16 cellular contexts compared by ENCODE assay signal in genomic region chr9:35552837-35553236, GRCh38. TPM values are rescaled to one million over a fixed set of nuclear protein-coding genes. Genes with fewer than 3 reads are reported as not detected.
A peak's percentile ranks its signal among the peaks of the same experiment; 100 is the strongest.
DNase-seq lines count a peak whose midpoint lies in the region; ATAC-seq, FAIRE-seq and TF ChIP-seq lines count a peak whose summit lies in the region.
"Had no signal": no experiment of that assay in that cellular context is flagged by ENCODE, and none has a peak within 500 bp of the region (broad histone marks: within the 10 kb centered on the region; RNA-seq: fewer than 3 reads in every experiment).

No MANE protein-coding gene starts in this region.

- TF ChIP-seq CTCF in heart left ventricle (IDR thresholded peaks at IDR 0.05): no peak
- no peak for TF ChIP-seq CTCF in brain microvascular endothelial cell (IDR thresholded peaks at IDR 0.05; ENCODE audit: low read depth, low read length, missing control alignments)
- no peak for TF ChIP-seq CTCF in pancreas (IDR thresholded peaks at IDR 0.05)
- no peak for TF ChIP-seq CTCF in WERI-Rb-1 (IDR thresholded peaks at IDR 0.05; ENCODE audit: low read depth, low read length)

- no peak overlapping the region for H3K27ac Mint-ChIP-seq in immature natural killer cell
- H3K27ac Mint-ChIP-seq: GM23338 had no signal

- in situ Hi-C loops in brain microvascular endothelial cell (cut with HindIII; ENCODE audit: low pct_ligation_motif_present, low sequenced_read_pairs): loop anchor here (5.0 kb wide), 1 partner anchor 76 kb away; no protein-coding TSS in a partner anchor

- H3K27me3 ChIP-seq in heart left ventricle: no peaks in the 10 kb centered on the region
- H3K27me3 ChIP-seq in brain microvascular endothelial cell (replicated peaks): no peaks in the 10 kb centered on the region
- no peaks in the 10 kb centered on the region for H3K27me3 ChIP-seq in pancreas
- no peaks in the 10 kb centered on the region for H3K27me3 ChIP-seq in aorta (ENCODE audit: control insufficient read depth in 1 of 2, insufficient read depth in 2 of 2, low read length in 1 of 2)
- no peaks in the 10 kb centered on the region for H3K27me3 ChIP-seq in WERI-Rb-1 (ENCODE audit: insufficient read depth, low read depth, severe bottlenecking)
- H3K27me3 ChIP-seq: upper lobe of right lung had no signal

- peak overlapping the region in 10 of 12 donors; percentile 2 to 77 (median 56) for H3K27ac ChIP-seq in heart left ventricle
- H3K27ac ChIP-seq in brain microvascular endothelial cell: peak overlapping the region; percentile 27
- H3K27ac ChIP-seq in pancreas: peak overlapping the region in 3 of 4 donors; percentile 9 to 55 (median 51)
- peak overlapping the region; percentile 9 to 18 for H3K27ac ChIP-seq in aorta (ENCODE audit: low read depth in 1 of 2, low read length in 2 of 2)
- no peak overlapping the region for H3K27ac ChIP-seq in WERI-Rb-1

- peaks cover 5 to 68% (median 46%) of the 10 kb centered on the region in 9 donors for H3K36me3 ChIP-seq in heart left ventricle
- H3K36me3 ChIP-seq in brain microvascular endothelial cell (replicated peaks): peaks cover 46% of the 10 kb centered on the region
- peaks cover 5 to 13% (median 6%) of the 10 kb centered on the region in 3 donors for H3K36me3 ChIP-seq in pancreas
- peaks cover 0 to 7% of the 10 kb centered on the region in 2 donors for H3K36me3 ChIP-seq in aorta (ENCODE audit: control insufficient read depth in 1 of 2, insufficient read depth in 2 of 2, low read length in 1 of 2)
- peaks cover 5% of the 10 kb centered on the region for H3K36me3 ChIP-seq in WERI-Rb-1

- H3K27me3 Mint-ChIP-seq in immature natural killer cell (ENCODE audit: low read depth in 3 of 3): peaks cover 0 to 3% (median 0%) of the 10 kb centered on the region in 3 donors

- H3K36me3 Mint-ChIP-seq in immature natural killer cell: peaks cover 0 to 4% (median 0%) of the 10 kb centered on the region in 3 donors

- intact Hi-C loops in heart left ventricle (cut with DNase I) (loop anchor here in 9 of 10 donors (2.0 to 10.0 kb wide), 12 partner anchors 41 to 658 kb away; partner anchors contain the start of genes ATOSB (in 5 of the 9) and RUSC2 (in 1 of the 9)), left ventricle myocardium superior (cut with micrococcal nuclease) (loop anchor here (5.0 kb wide), 2 partner anchors 61 to 76 kb away; partner anchors contain the start of gene RUSC2), pancreas (cut with DNase I) (no loop called here), aorta (cut with DNase I) (no loop called here)

- 66 to 79% (median 70%) methylated on average over 3 of the region's 3 CpGs for WGBS in heart left ventricle, 4 donors
- 65 to 69% methylated on average over 3 of the region's 3 CpGs for WGBS in pancreas, 2 donors
- 55 to 67% methylated on average over 3 of the region's 3 CpGs for WGBS in aorta, 2 donors

- H3K4me1 Mint-ChIP-seq in immature natural killer cell: no peaks in the 10 kb centered on the region
- H3K4me1 Mint-ChIP-seq: GM23338 had no signal

- TF ChIP-seq POLR2A in heart left ventricle (IDR thresholded peaks at IDR 0.05): no peak

- H3K4me1 ChIP-seq in heart left ventricle (peaks cover 0 to 55% (median 28%) of the 10 kb centered on the region in 12 donors), pancreas (peaks cover 5 to 9% (median 8%) of the 10 kb centered on the region in 3 donors), aorta (ENCODE audit: control insufficient read depth in 1 of 2, insufficient read depth in 2 of 2, low read length in 2 of 2) (peaks cover 3 to 4% of the 10 kb centered on the region in 2 donors)

- DNase-seq in heart left ventricle (no peak), left ventricle myocardium superior (no peak), brain microvascular endothelial cell (no peak), pancreas (no peak), aorta (no peak), immature natural killer cell (no peak), WERI-Rb-1 (no peak)
- DNase-seq: activated effector memory CD4-positive, alpha-beta T cell treated with Interleukin-2 at 50 U/mL for 16 hours; COR-L47; foreskin melanocyte; NCI-H226; SW 1271; upper lobe of right lung had no signal

- ATAC-seq in heart left ventricle (no peak), left ventricle myocardium superior (no peak), pancreas (no peak), aorta (ENCODE audit: low FRiP score) (no peak), GM18502 (IDR thresholded peaks at IDR 0.05; ENCODE audit: poor library complexity, unreplicated experiment) (no peak)

- H3K9me3 ChIP-seq in heart left ventricle (no peaks in the 10 kb centered on the region), pancreas (no peaks in the 10 kb centered on the region), aorta (ENCODE audit: control insufficient read depth, low read length) (no peaks in the 10 kb centered on the region), WERI-Rb-1 (ENCODE audit: severe bottlenecking) (no peaks in the 10 kb centered on the region)
- H3K9me3 ChIP-seq: upper lobe of right lung had no signal

- no peaks in the 10 kb centered on the region for H3K9me3 Mint-ChIP-seq in immature natural killer cell
- H3K9me3 Mint-ChIP-seq: GM23338 had no signal

- H3K4me3 ChIP-seq in heart left ventricle (no peak overlapping the region), brain microvascular endothelial cell (ENCODE audit: low read depth, low read length) (no peak overlapping the region), pancreas (no peak overlapping the region), aorta (ENCODE audit: low read length in 2 of 2) (no peak overlapping the region), WERI-Rb-1 (ENCODE audit: low read depth, low read length) (no peak overlapping the region)
- H3K4me3 ChIP-seq: GM23338, K562, upper lobe of right lung had no signal

- FAIRE-seq in pancreas (lab: Jason Lieb, UNC): no peak
- FAIRE-seq: K562 had no signal

- no peak overlapping the region for H3K4me3 Mint-ChIP-seq in immature natural killer cell
- H3K4me3 Mint-ChIP-seq: GM23338 had no signal

RNA-seq across cellular contexts. Expression of gene TESK1, which starts 52.2 kb away (rescaled TPM):
- total RNA-seq in heart left ventricle (10 to 100 TPM; 19.8 to 47.6 (median 24.5) TPM), left ventricle myocardium superior (28.8 TPM), pancreas (10 to 100 TPM; 12.1 to 23.0 (median 14.2) TPM), aorta (10 to 100 TPM; 52.1 to 58.2 TPM)
- polyA plus RNA-seq in heart left ventricle (10 to 100 TPM; 33.3 to 40.8 TPM), pancreas (10 to 100 TPM; 38.7 to 56.6 TPM), aorta (10 to 100 TPM; 23.8 to 81.0 TPM), immature natural killer cell (10 to 100 TPM in 1 of 3 donors, 1 to 10 TPM in 2; 6.5 to 23.7 (median 8.1) TPM)

Comparison
In these comparisons a context has a peak if more than half of its experiments do, and no peak if none do; other contexts are left out.
1. intact Hi-C loops: an anchor here in heart left ventricle (2.0 to 10.0 kb wide) and left ventricle myocardium superior (5.0 kb wide); none called in pancreas and aorta.